ENCODE assay signal across 27 cellular contexts in the genomic region with DNA sequence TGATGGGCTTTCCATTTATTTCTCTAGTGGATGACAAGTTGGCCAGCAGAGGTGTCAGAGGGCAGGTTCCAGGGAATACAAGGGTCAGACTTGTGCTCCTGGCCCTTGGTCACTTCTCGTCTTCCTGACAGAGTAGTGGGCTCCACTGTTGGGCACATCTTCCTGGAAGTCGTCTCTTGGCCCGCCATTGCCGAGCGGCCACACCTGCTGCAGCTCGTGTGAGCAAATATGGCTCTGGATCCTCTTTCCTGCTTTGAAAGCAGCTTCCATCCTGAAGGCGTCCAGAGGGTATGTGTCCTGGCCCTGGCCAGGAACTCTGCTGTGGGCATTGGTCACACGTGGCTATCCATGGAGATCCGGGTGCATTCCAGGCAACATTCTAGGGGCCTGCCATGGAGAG.
DNase-seq lines count a peak whose midpoint lies in the region; TF ChIP-seq lines count a peak whose summit lies in the region.
"Had no signal": no experiment of that assay in that cellular context is flagged by ENCODE, and none has a peak within 500 bp of the region (broad histone marks: within the 10 kb centered on the region; RNA-seq: fewer than 3 reads in every experiment).

No MANE protein-coding gene starts in this region.

- H3K36me3 Mint-ChIP-seq in chondrocyte (ENCODE audit: low read depth) (peaks cover 96% of the 10 kb centered on the region), neural crest cell (ENCODE audit: low read depth) (peaks cover 99% of the 10 kb centered on the region)

- no peaks in the 10 kb centered on the region for H3K36me3 ChIP-seq in testis (ENCODE audit: low read depth, missing control alignments)

- H3K27me3 Mint-ChIP-seq in chondrocyte (ENCODE audit: low read depth) (no peaks in the 10 kb centered on the region), neural crest cell (ENCODE audit: low read depth) (peaks cover 4% of the 10 kb centered on the region)
- H3K27me3 Mint-ChIP-seq: activated CD4-positive, alpha-beta memory T cell treated with anti-CD3 and anti-CD28 coated beads for 36 hours; activated naive CD8-positive, alpha-beta T cell; activated T-helper 17 cell treated with anti-CD3 and anti-CD28 coated beads, Interleukin-2, amount 50 U/mL, for 72 hours; CD4-positive, CD25-positive, alpha-beta regulatory T cell; T-cell had no signal

- H3K27ac Mint-ChIP-seq in chondrocyte (ENCODE audit: unreplicated experiment): no peak overlapping the region
- H3K27ac Mint-ChIP-seq in neural crest cell (ENCODE audit: unreplicated experiment): no peak overlapping the region
- H3K27ac Mint-ChIP-seq: activated CD4-positive, alpha-beta memory T cell treated with anti-CD3 and anti-CD28 coated beads for 36 hours; activated naive CD8-positive, alpha-beta T cell; activated T-helper 17 cell treated with anti-CD3 and anti-CD28 coated beads, Interleukin-2, amount 50 U/mL, for 72 hours; CD4-positive, CD25-positive, alpha-beta regulatory T cell; GM23338; neural progenitor cell; T-cell had no signal

- no peaks in the 10 kb centered on the region for H3K9me3 ChIP-seq in testis

- TF ChIP-seq CTCF in chondrocyte (IDR thresholded peaks at IDR 0.05) (no peak), neural crest cell (conservative IDR thresholded peaks at IDR 0.05) (no peak), testis (IDR thresholded peaks at IDR 0.05) (no peak)

- no peak overlapping the region for H3K4me3 Mint-ChIP-seq in chondrocyte (ENCODE audit: unreplicated experiment)
- H3K4me3 Mint-ChIP-seq in neural crest cell: peak overlapping the region; percentile 15
- H3K4me3 Mint-ChIP-seq: activated CD4-positive, alpha-beta memory T cell treated with anti-CD3 and anti-CD28 coated beads for 36 hours; activated naive CD8-positive, alpha-beta T cell; activated T-helper 17 cell treated with anti-CD3 and anti-CD28 coated beads, Interleukin-2, amount 50 U/mL, for 72 hours; CD4-positive, CD25-positive, alpha-beta regulatory T cell; GM23338; neural progenitor cell; T-cell had no signal

- H3K9me3 Mint-ChIP-seq in chondrocyte (ENCODE audit: low read depth) (peaks cover 98% of the 10 kb centered on the region), neural crest cell (peaks cover 31% of the 10 kb centered on the region)

- no peaks in the 10 kb centered on the region for H3K4me1 Mint-ChIP-seq in chondrocyte (ENCODE audit: low read depth)
- no peaks in the 10 kb centered on the region for H3K4me1 Mint-ChIP-seq in neural crest cell
- H3K4me1 Mint-ChIP-seq: activated T-helper 17 cell treated with anti-CD3 and anti-CD28 coated beads, Interleukin-2, amount 50 U/mL, for 72 hours; CD4-positive, CD25-positive, alpha-beta regulatory T cell; GM23338; neural progenitor cell had no signal

- no peaks in the 10 kb centered on the region for H3K27me3 ChIP-seq in testis
- H3K27me3 ChIP-seq: breast epithelium, left lung, neural progenitor cell, sigmoid colon, transverse colon had no signal

- 89 to 94% methylated on average over 6 to 8 of the region's 9 CpGs for WGBS in testis, 2 donors

- H3K27ac ChIP-seq in testis: no peak overlapping the region
- H3K27ac ChIP-seq: 22Rv1, breast epithelium, left lung, neural progenitor cell, sigmoid colon, transverse colon had no signal

- no peaks in the 10 kb centered on the region for H3K4me1 ChIP-seq in testis
- H3K4me1 ChIP-seq: breast epithelium, left lung, neural progenitor cell, sigmoid colon, transverse colon had no signal

- intact Hi-C loops in testis (cut with DNase I; ENCODE audit: low total_unique reads): no loop called here

- H3K4me3 ChIP-seq in testis: no peak overlapping the region
- H3K4me3 ChIP-seq: GM23338, left lung, neural progenitor cell, sigmoid colon, transverse colon had no signal

- no peak for TF ChIP-seq POLR2A in testis (IDR thresholded peaks at IDR 0.05)

- DNase-seq in activated CD4-positive, CD25-positive, alpha-beta regulatory T cell treated with anti-CD3 and anti-CD28 coated beads, Interleukin-2, amount 50 U/mL, for 72 hours: peak; percentile 3
- no peak for DNase-seq in activated CD4-positive, CD25-positive, alpha-beta regulatory T cell (lab: John Stamatoyannopoulos, UW)
- peak; percentile 59 for DNase-seq in chondrocyte (ENCODE audit: low spot score)
- no peak for DNase-seq in neural crest cell (ENCODE audit: low read depth, low spot score)
- peak; percentile 6 for DNase-seq in testis
- DNase-seq in NCI-H128 (lab: John Stamatoyannopoulos, UW; ENCODE audit: unreplicated experiment): no peak
- DNase-seq in activated CD4-positive, alpha-beta T cell treated with anti-CD3 and anti-CD28 coated beads, Interleukin-2, amount 50 U/mL, for 48 hours: no peak
- no peak for DNase-seq in NCI-H526 (lab: John Stamatoyannopoulos, UW)
- DNase-seq: activated CD4-positive, alpha-beta memory T cell treated with anti-CD3 and anti-CD28 coated beads for 36 hours; anterior cingulate cortex; CD4-positive, CD25-positive, alpha-beta regulatory T cell; effector CD8-positive, alpha-beta T cell; IMR-90; left lung; mesenchymal stem cell; NCI-H446 treated with DMSO at 0.1 percent for 48 hours; NCI-H82; sigmoid colon; stimulated activated CD4-positive, alpha-beta T cell treated with anti-CD3 and anti-CD28 coated beads, Interleukin-4, amount 100 ng/mL, for 24 hours; transverse colon had no signal

Comparison
In these comparisons a context has a peak if more than half of its experiments do, and no peak if none do; other contexts are left out.
1. DNase-seq: peak in activated CD4-positive, CD25-positive, alpha-beta regulatory T cell treated with anti-CD3 and anti-CD28 coated beads, Interleukin-2, amount 50 U/mL, for 72 hours (single experiment), chondrocyte (single experiment) and testis (single experiment); none in activated CD4-positive, CD25-positive, alpha-beta regulatory T cell (0 of 4), neural crest cell (single experiment), NCI-H128 (single experiment), activated CD4-positive, alpha-beta T cell treated with anti-CD3 and anti-CD28 coated beads, Interleukin-2, amount 50 U/mL, for 48 hours (0 of 2) and NCI-H526 (0 of 2).